In genomic region chrX:3843522-3844145, GRCh38 we compare ENCODE assay signal across 8 cellular contexts.
DNase-seq lines count a peak whose midpoint lies in the region; ATAC-seq, FAIRE-seq and TF ChIP-seq lines count a peak whose summit lies in the region.
"Not testable (repeated sequence)": the region's sequence is repeated elsewhere in the genome, so short reads cannot be mapped to it uniquely, and the experiment has no call there.

No MANE protein-coding gene starts in this region.

- H3K79me2 ChIP-seq in OCI-LY3 (ENCODE audit: low read length) = peaks cover 11% of the 10 kb centered on the region

- not testable (repeated sequence) for TF ChIP-seq CTCF in OCI-LY3 (IDR thresholded peaks at IDR 0.05; ENCODE audit: low read depth, low read length); bronchial epithelial cell (IDR thresholded peaks at IDR 0.05; ENCODE audit: insufficient read depth, low read length, severe bottlenecking); left lung (IDR thresholded peaks at IDR 0.05); suprapubic skin (IDR thresholded peaks at IDR 0.05)

- H3K27me3 ChIP-seq in OCI-LY3 (ENCODE audit: low read depth, low read length); bronchial epithelial cell (ENCODE audit: control insufficient read depth, insufficient read depth, low read length); left lung; suprapubic skin: not testable (repeated sequence)

- H3K36me3 ChIP-seq in OCI-LY3 (replicated peaks; ENCODE audit: low read depth, low read length); bronchial epithelial cell (ENCODE audit: control insufficient read depth, insufficient read depth, low read length); left lung; suprapubic skin: not testable (repeated sequence)

- DNase-seq in bronchial epithelial cell (ENCODE audit: low read depth); left lung; suprapubic skin (ENCODE audit: low spot score in 2 of 2): not testable (repeated sequence)

- H2AFZ ChIP-seq in OCI-LY3 (ENCODE audit: low read depth, low read length) = not testable (repeated sequence)

- peak; percentile 70 for ATAC-seq in GM18508 (IDR thresholded peaks at IDR 0.05; ENCODE audit: insufficient read depth, unreplicated experiment)
- ATAC-seq in GM19467 (IDR thresholded peaks at IDR 0.05; ENCODE audit: unreplicated experiment) = peak; percentile 97
- peak; percentile 97 for ATAC-seq in HG02642 (IDR thresholded peaks at IDR 0.05; ENCODE audit: poor library complexity, unreplicated experiment)
- peak; percentile 97 for ATAC-seq in HG03159 (IDR thresholded peaks at IDR 0.05; ENCODE audit: unreplicated experiment)
- ATAC-seq in left lung = peak; percentile 99

- H3K4me1 ChIP-seq in OCI-LY3 (ENCODE audit: low read length); left lung; suprapubic skin: not testable (repeated sequence)

- H3K27ac ChIP-seq in OCI-LY3 (ENCODE audit: low read length); left lung; suprapubic skin: not testable (repeated sequence)

- intact Hi-C loops in left lung (cut with DNase I) = not testable (repeated sequence)

- not testable (repeated sequence) for TF ChIP-seq POLR2A in suprapubic skin (IDR thresholded peaks at IDR 0.05)

- TF ChIP-seq EP300 in suprapubic skin (IDR thresholded peaks at IDR 0.05) = not testable (repeated sequence)

- not testable (repeated sequence) for FAIRE-seq in bronchial epithelial cell (lab: Jason Lieb, UNC)

- H3K9ac ChIP-seq in OCI-LY3 (ENCODE audit: low read length) = peak overlapping the region; percentile 60

- not testable (repeated sequence) for H3K4me2 ChIP-seq in OCI-LY3 (ENCODE audit: low read length)

- H4K20me1 ChIP-seq in OCI-LY3 (ENCODE audit: insufficient read depth, low read length) = not testable (repeated sequence)

- WGBS in suprapubic skin = no CpG with 5 or more reads among the region's 85 CpGs

- not testable (repeated sequence) for H3K9me3 ChIP-seq in OCI-LY3 (ENCODE audit: insufficient read depth, low read length); left lung; suprapubic skin

- H3K4me3 ChIP-seq in OCI-LY3 (ENCODE audit: low read length) (peak overlapping the region; percentile 71), bronchial epithelial cell (ENCODE audit: low read depth, low read length) (peak overlapping the region; percentile 36), left lung (peak overlapping the region in 1 of 2 donors; percentile 47), suprapubic skin (peak overlapping the region; percentile 49)
